In the genomic region with DNA sequence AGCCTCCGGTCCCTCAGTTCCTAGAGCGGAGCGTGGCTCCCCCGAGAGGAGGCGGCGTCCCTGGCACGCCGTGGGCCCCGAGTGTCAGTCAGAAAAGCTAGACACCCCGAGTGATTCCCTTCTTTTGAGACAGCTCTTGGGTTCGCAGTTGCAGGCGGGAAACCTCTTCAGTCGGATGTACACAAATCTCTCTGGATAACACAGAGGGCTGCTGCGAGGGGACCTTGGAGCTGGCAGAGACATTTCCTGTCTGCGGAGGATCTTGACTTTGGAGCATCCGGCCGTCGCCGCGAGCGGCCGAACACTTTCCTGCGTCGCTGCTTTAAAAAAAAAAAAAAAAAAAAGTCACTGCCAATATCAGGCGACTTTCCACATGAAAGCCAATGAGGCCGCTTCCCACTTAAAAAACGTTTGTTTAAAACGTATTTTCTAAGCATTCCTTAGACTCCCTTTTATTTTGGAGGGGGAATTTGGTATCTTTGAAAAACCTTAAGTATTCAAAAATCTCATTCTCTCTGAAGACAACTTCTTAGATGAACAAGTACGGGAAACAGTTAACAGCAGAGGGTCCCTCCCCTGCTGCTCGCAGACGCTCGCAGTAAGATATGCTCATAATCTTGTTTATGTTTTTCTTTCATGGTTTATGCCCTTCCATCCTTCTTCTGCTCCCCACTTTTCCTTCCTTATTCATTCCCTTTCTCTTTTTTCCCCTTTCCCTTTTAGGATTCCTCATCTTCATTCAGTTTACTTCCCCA, we compare ENCODE assay signal across 8 cellular contexts. TPM values are rescaled to one million over a fixed set of nuclear protein-coding genes. Genes with fewer than 3 reads are reported as not detected.
DNase-seq lines count a peak whose midpoint lies in the region; ATAC-seq and TF ChIP-seq lines count a peak whose summit lies in the region.

No MANE protein-coding gene starts in this region.

- CTCF ChIA-PET in activated CD8-positive, alpha-beta T cell treated with anti-CD3 and anti-CD28 coated beads for 36 hours (lab: Charles Lee): no interaction called here

- H3K27ac Mint-ChIP-seq in activated CD8-positive, alpha-beta T cell treated with anti-CD3 and anti-CD28 coated beads for 36 hours: no peak overlapping the region

- peak overlapping the region; percentile 81 for H3K4me2 ChIP-seq in osteoblast (ENCODE audit: insufficient read depth, low read length)

- H3K27ac ChIP-seq in osteoblast (ENCODE audit: low read depth, low read length): no peak overlapping the region

- H3K4me1 Mint-ChIP-seq in activated CD8-positive, alpha-beta T cell treated with anti-CD3 and anti-CD28 coated beads for 36 hours (ENCODE audit: low read depth): peaks cover 17% of the 10 kb centered on the region

- H3K4me3 ChIP-seq in MG63: peak overlapping the region; percentile 25
- peak overlapping the region; percentile 39 to 47 for H3K4me3 ChIP-seq in foreskin fibroblast (ENCODE audit: low read depth in 1 of 2, low read length in 2 of 2)
- peak overlapping the region; percentile 69 for H3K4me3 ChIP-seq in osteoblast (ENCODE audit: insufficient read depth, low read length)

- H3K9me3 ChIP-seq in MG63: no peaks in the 10 kb centered on the region
- no peaks in the 10 kb centered on the region for H3K9me3 ChIP-seq in osteoblast (ENCODE audit: low read depth, low read length)

- no peak for TF ChIP-seq CTCF in activated CD8-positive, alpha-beta T cell treated with anti-CD3 and anti-CD28 coated beads for 36 hours (IDR thresholded peaks at IDR 0.05)
- TF ChIP-seq CTCF in foreskin fibroblast (IDR thresholded peaks at IDR 0.05; ENCODE audit: low read depth, low read length) (no peak), osteoblast (IDR thresholded peaks at IDR 0.05; ENCODE audit: extremely low read depth, low read depth, low read length) (no peak)

- no peaks in the 10 kb centered on the region for H3K36me3 Mint-ChIP-seq in activated CD8-positive, alpha-beta T cell treated with anti-CD3 and anti-CD28 coated beads for 36 hours (ENCODE audit: low read depth)

- H4K20me1 ChIP-seq in osteoblast (ENCODE audit: insufficient read depth, low read length): no peaks in the 10 kb centered on the region

- H3K4me1 ChIP-seq in osteoblast (ENCODE audit: insufficient read depth, low read length): peaks cover 6% of the 10 kb centered on the region

- intact Hi-C loops in activated CD8-positive, alpha-beta T cell treated with anti-CD3 and anti-CD28 coated beads for 36 hours (cut with micrococcal nuclease): loop anchor here (10.0 kb wide), 1 partner anchor 375 kb away; a partner anchor contains a TSS

- peak overlapping the region; percentile 76 for H3K4me3 Mint-ChIP-seq in activated CD8-positive, alpha-beta T cell treated with anti-CD3 and anti-CD28 coated beads for 36 hours

- no peaks in the 10 kb centered on the region for H3K9me3 Mint-ChIP-seq in activated CD8-positive, alpha-beta T cell treated with anti-CD3 and anti-CD28 coated beads for 36 hours

- POLR2A ChIA-PET in activated CD8-positive, alpha-beta T cell treated with anti-CD3 and anti-CD28 coated beads for 36 hours (lab: Charles Lee): interaction anchor here (0.6 kb wide), 1 partner anchor 1277 kb away, joined by 3 read pairs; no protein-coding TSS in a partner anchor

- peaks cover 64% of the 10 kb centered on the region for H3K27me3 Mint-ChIP-seq in activated CD8-positive, alpha-beta T cell treated with anti-CD3 and anti-CD28 coated beads for 36 hours

- peak overlapping the region; percentile 85 for H2AFZ ChIP-seq in osteoblast (ENCODE audit: low read length)

- no peaks in the 10 kb centered on the region for H3K79me2 ChIP-seq in osteoblast (ENCODE audit: insufficient read depth, low read length)

- H3K27me3 ChIP-seq in MG63 (no peaks in the 10 kb centered on the region), osteoblast (ENCODE audit: insufficient read depth, low read length) (no peaks in the 10 kb centered on the region)

- H3K36me3 ChIP-seq in MG63 (no peaks in the 10 kb centered on the region; the same call in 1 of the 2 replicates), osteoblast (ENCODE audit: insufficient read depth, low read length) (no peaks in the 10 kb centered on the region)

- DNase-seq in DMS53 (lab: John Stamatoyannopoulos, UW): peak; percentile 82
- DNase-seq in MG63: peak; percentile 48
- peak; percentile 56 for DNase-seq in activated CD8-positive, alpha-beta T cell treated with anti-CD3 and anti-CD28 coated beads for 36 hours
- peak in 1 of 2 donors; percentile 74 for DNase-seq in foreskin fibroblast
- peak; percentile 86 for DNase-seq in osteoblast (ENCODE audit: insufficient read length, low spot score, missing footprints)
- DNase-seq in NCI-H1436 (lab: John Stamatoyannopoulos, UW): no peak

- peak; percentile 68 for ATAC-seq in activated CD8-positive, alpha-beta T cell treated with anti-CD3 and anti-CD28 coated beads for 36 hours
- no peak for ATAC-seq in GM19467 (IDR thresholded peaks at IDR 0.05; ENCODE audit: unreplicated experiment)
- ATAC-seq in GM18519 (IDR thresholded peaks at IDR 0.05; ENCODE audit: low FRiP score, unreplicated experiment): no peak

RNA-seq across cellular contexts. Expression of a gene that starts 9.9 kb away (rescaled TPM):
- total RNA-seq in MG63 (2014; rRNA removed; shearing (Covaris generic); ENCODE audit: low replicate concordance): 4.2 and 9.6 TPM in 2 replicates
- under 1 TPM; 0.34 to 0.58 TPM for total RNA-seq in activated CD8-positive, alpha-beta T cell treated with anti-CD3 and anti-CD28 coated beads for 36 hours
- 0.36 and 0.59 TPM in 2 replicates for total RNA-seq in osteoblast
